ENCODE assay signal across 8 cellular contexts in the genomic region with DNA sequence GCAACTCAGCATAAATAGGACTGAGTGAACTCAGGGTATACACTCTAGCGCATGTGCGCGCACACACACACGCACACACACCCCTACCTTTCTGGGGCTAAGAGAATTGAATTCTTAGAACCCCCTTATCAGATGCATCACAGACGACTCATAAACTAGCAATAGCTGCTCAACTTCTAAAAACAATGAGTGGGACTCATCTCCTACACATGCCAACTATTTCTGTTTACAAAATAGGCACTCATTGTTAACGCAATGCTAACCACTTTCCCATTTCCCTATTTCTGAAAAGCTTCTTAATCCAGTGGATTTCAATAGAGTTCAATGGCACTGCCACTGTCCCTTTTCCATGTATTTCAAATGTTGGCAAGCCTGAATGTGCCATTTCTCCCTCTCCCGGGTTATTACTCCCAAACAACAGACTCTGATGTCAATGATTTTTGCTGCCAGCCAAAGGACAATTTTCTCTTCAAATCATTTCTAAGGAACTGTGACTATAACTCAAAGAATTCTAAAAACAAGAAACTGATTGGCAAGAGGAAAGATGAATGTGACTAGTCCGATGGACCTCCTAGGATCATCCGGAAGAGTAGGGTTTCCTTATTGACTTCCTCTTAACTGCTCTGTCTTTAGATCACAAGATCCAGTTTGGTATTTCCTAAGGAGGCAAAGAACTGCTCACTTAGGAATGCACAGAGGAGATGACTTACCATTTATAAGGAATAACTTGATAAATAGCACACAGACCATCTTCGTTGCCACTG. TPM values are rescaled to one million over a fixed set of nuclear protein-coding genes. Genes with fewer than 3 reads are reported as not detected.
DNase-seq lines count a peak whose midpoint lies in the region; ATAC-seq and TF ChIP-seq lines count a peak whose summit lies in the region.

No MANE protein-coding gene starts in this region.

- no peaks in the 10 kb centered on the region for H3K9me3 Mint-ChIP-seq in activated CD4-positive, alpha-beta memory T cell treated with anti-CD3 and anti-CD28 coated beads, Interleukin-2, amount 10 ng/mL, durations not matched to agents 7 days and 5 days
- H3K9me3 Mint-ChIP-seq in endothelial cell (ENCODE audit: unreplicated experiment) = no peaks in the 10 kb centered on the region

- H3K27me3 Mint-ChIP-seq in activated CD4-positive, alpha-beta memory T cell treated with anti-CD3 and anti-CD28 coated beads, Interleukin-2, amount 10 ng/mL, durations not matched to agents 7 days and 5 days = no peaks in the 10 kb centered on the region
- peaks cover 3% of the 10 kb centered on the region for H3K27me3 Mint-ChIP-seq in endothelial cell (ENCODE audit: unreplicated experiment)

- intact Hi-C loops in left ventricle myocardium inferior (cut with micrococcal nuclease) (no loop called here), Right ventricle myocardium inferior (cut with DNase I) (no loop called here), posterior cingulate gyrus (cut with DNase I) (no loop called here)

- H3K27me3 ChIP-seq in left ventricle myocardium inferior (ENCODE audit: low read depth) (no peaks in the 10 kb centered on the region), skeletal muscle satellite cell (ENCODE audit: control insufficient read depth, insufficient read depth, low read length) (no peaks in the 10 kb centered on the region)

- ATAC-seq in Right ventricle myocardium inferior = no peak
- ATAC-seq in GM21717 (IDR thresholded peaks at IDR 0.05; ENCODE audit: unreplicated experiment) = no peak

- H3K9me3 ChIP-seq in left ventricle myocardium inferior (replicated peaks) (no peaks in the 10 kb centered on the region), skeletal muscle satellite cell (replicated peaks; ENCODE audit: low read length) (no peaks in the 10 kb centered on the region)

- peaks cover 82% of the 10 kb centered on the region for H3K4me1 ChIP-seq in left ventricle myocardium inferior
- peaks cover 36% of the 10 kb centered on the region for H3K4me1 ChIP-seq in skeletal muscle satellite cell (ENCODE audit: control insufficient read depth, insufficient read depth, low read length)

- peak overlapping the region; percentile 63 for H3K4me2 ChIP-seq in skeletal muscle satellite cell (ENCODE audit: low read length)

- POLR2A ChIA-PET in activated CD4-positive, alpha-beta memory T cell treated with anti-CD3 and anti-CD28 coated beads, Interleukin-2, amount 10 ng/mL, durations not matched to agents 7 days and 5 days (lab: Charles Lee) = interaction anchor here (0.9 to 15.6 kb wide), 15 partner anchors 11 to 996 kb away, joined by 3 to 449 read pairs (median 3); partner anchors contain the start of genes ARID2, SLC38A1 and SLC38A2

- peak overlapping the region; percentile 18 for H3K27ac ChIP-seq in left ventricle myocardium inferior (replicated peaks)

- no peak for TF ChIP-seq CTCF in left ventricle myocardium inferior (IDR thresholded peaks at IDR 0.05; ENCODE audit: borderline replicate concordance)
- no peak for TF ChIP-seq CTCF in endothelial cell (IDR thresholded peaks at IDR 0.05; ENCODE audit: unreplicated experiment)

- no peaks in the 10 kb centered on the region for H3K36me3 ChIP-seq in left ventricle myocardium inferior
- H3K36me3 ChIP-seq in skeletal muscle satellite cell (ENCODE audit: insufficient read depth, low read length) = peaks cover 11% of the 10 kb centered on the region

- peak overlapping the region; percentile 95 for H3K27ac Mint-ChIP-seq in activated CD4-positive, alpha-beta memory T cell treated with anti-CD3 and anti-CD28 coated beads, Interleukin-2, amount 10 ng/mL, durations not matched to agents 7 days and 5 days
- H3K27ac Mint-ChIP-seq in endothelial cell (ENCODE audit: unreplicated experiment) = peak overlapping the region; percentile 79

- H3K9ac ChIP-seq in skeletal muscle satellite cell (ENCODE audit: low read depth, low read length) = peak overlapping the region; percentile 53

- H3K4me3 ChIP-seq in left ventricle myocardium inferior (no peak overlapping the region), skeletal muscle satellite cell (ENCODE audit: low read length) (no peak overlapping the region)

- CTCF ChIA-PET in activated CD4-positive, alpha-beta memory T cell treated with anti-CD3 and anti-CD28 coated beads, Interleukin-2, amount 10 ng/mL, durations not matched to agents 7 days and 5 days (lab: Charles Lee) = interaction anchor here (0.9 kb wide), 1 partner anchor 14 kb away, joined by 3 read pairs; no protein-coding TSS in a partner anchor

- peaks cover 96% of the 10 kb centered on the region for H3K4me1 Mint-ChIP-seq in activated CD4-positive, alpha-beta memory T cell treated with anti-CD3 and anti-CD28 coated beads, Interleukin-2, amount 10 ng/mL, durations not matched to agents 7 days and 5 days
- peaks cover 73% of the 10 kb centered on the region for H3K4me1 Mint-ChIP-seq in endothelial cell (ENCODE audit: unreplicated experiment)

- DNase-seq in left ventricle myocardium inferior (no peak), Right ventricle myocardium inferior (ENCODE audit: missing footprints) (no peak), endothelial cell (ENCODE audit: low spot score) (no peak), NCI-H1105 treated with DMSO at 0.1 percent for 48 hours (lab: John Stamatoyannopoulos, UW) (no peak), posterior cingulate gyrus (no peak)
- DNase-seq in activated CD4-positive, alpha-beta memory T cell treated with anti-CD3 and anti-CD28 coated beads, Interleukin-2, amount 10 ng/mL, durations not matched to agents 7 days and 5 days = peak; percentile 87

- peaks cover 85% of the 10 kb centered on the region for H3K36me3 Mint-ChIP-seq in activated CD4-positive, alpha-beta memory T cell treated with anti-CD3 and anti-CD28 coated beads, Interleukin-2, amount 10 ng/mL, durations not matched to agents 7 days and 5 days (ENCODE audit: low read depth)
- H3K36me3 Mint-ChIP-seq in endothelial cell (ENCODE audit: low read depth, unreplicated experiment) = peaks cover 22% of the 10 kb centered on the region

- peak overlapping the region; percentile 73 for H3K4me3 Mint-ChIP-seq in activated CD4-positive, alpha-beta memory T cell treated with anti-CD3 and anti-CD28 coated beads, Interleukin-2, amount 10 ng/mL, durations not matched to agents 7 days and 5 days
- H3K4me3 Mint-ChIP-seq in endothelial cell (ENCODE audit: unreplicated experiment) = no peak overlapping the region

RNA-seq across cellular contexts. Expression of gene SLC38A1, which starts 48.8 kb away (rescaled TPM):
- 134 TPM for total RNA-seq in left ventricle myocardium inferior
- 140 TPM for total RNA-seq in Right ventricle myocardium inferior
- 100 to 1,000 TPM; 209 to 214 TPM for total RNA-seq in activated CD4-positive, alpha-beta memory T cell treated with anti-CD3 and anti-CD28 coated beads, Interleukin-2, amount 10 ng/mL, durations not matched to agents 7 days and 5 days
- 100 TPM for total RNA-seq in endothelial cell (ENCODE audit: unreplicated experiment)
- total RNA-seq in skeletal muscle satellite cell (2012; rRNA removed) = 30.6 and 65.1 TPM in 2 replicates
